Comparison of ENCODE assay signal across 23 cellular contexts in genomic region chrX:29858714-29859113, GRCh38.
DNase-seq lines count a peak whose midpoint lies in the region; TF ChIP-seq lines count a peak whose summit lies in the region.
"Had no signal": no experiment of that assay in that cellular context is flagged by ENCODE, and none has a peak within 500 bp of the region (broad histone marks: within the 10 kb centered on the region; RNA-seq: fewer than 3 reads in every experiment).

No MANE protein-coding gene starts in this region.

- no peak for TF ChIP-seq CTCF in choroid plexus epithelial cell (conservative IDR thresholded peaks at IDR 0.05; ENCODE audit: low read depth, low read length)

- in situ Hi-C loops in KBM-7 (cut with MboI; ENCODE audit: low pct_unique_long_range_greater_than_20kb, low sequenced_read_pairs) = no loop called here

- no peak overlapping the region for H3K4me3 ChIP-seq in choroid plexus epithelial cell (ENCODE audit: low read depth, low read length)
- H3K4me3 ChIP-seq: BLaER1 treated with 17β-estradiol and CSF1 and Interleukin-3, amounts not matched to agents 10 nM and 100 nM; hepatocyte; suprapubic skin had no signal

- DNase-seq in ELR (ENCODE audit: low read depth) (peak; percentile 26), NCI-H226 (peak; percentile 66), choroid plexus epithelial cell (ENCODE audit: low read depth) (peak; percentile 44), myocyte (ENCODE audit: low read depth) (peak; percentile 53), NAMALWA (ENCODE audit: low spot score) (no peak), nucleus accumbens (lab: John Stamatoyannopoulos, UW) (no peak), KBM-7 (no peak)
- DNase-seq in stimulated activated CD4-positive, alpha-beta T cell treated with anti-CD3 and anti-CD28 coated beads, Interleukin-4, amount 100 ng/mL, for 24 hours = no peak
- DNase-seq: activated CD4-positive, alpha-beta T cell treated with anti-CD3 and anti-CD28 coated beads, Interleukin-2, amount 50 U/mL, for 48 hours; activated naive CD4-positive, alpha-beta T cell treated with anti-CD3 and anti-CD28 coated beads, Interleukin-2, amount 50 U/mL, for 16 hours; activated T-cell treated with anti-CD3 and anti-CD28 coated beads, Interleukin-2, amount 50 U/mL, for 4 hours; erythroblast; GF-D8; natural killer cell; NCI-H2029; NCI-H510A treated with DMSO at 0.1 percent for 48 hours; SHP77; stimulated activated CD4-positive, alpha-beta T cell treated with anti-CD3 and anti-CD28 coated beads, Interleukin-4, amount 100 ng/mL, for 1 hour; T-helper 17 cell; WERI-Rb-1 had no signal

Comparison
In these comparisons a context has a peak if more than half of its experiments do, and no peak if none do; other contexts are left out.
1. DNase-seq: peak in ELR (single experiment), NCI-H226 (single experiment), choroid plexus epithelial cell (single experiment) and myocyte (single experiment); none in NAMALWA (single experiment), nucleus accumbens (0 of 56), KBM-7 (single experiment) and stimulated activated CD4-positive, alpha-beta T cell treated with anti-CD3 and anti-CD28 coated beads, Interleukin-4, amount 100 ng/mL, for 24 hours (single experiment).